In genomic region chr7:76512941-76513816, GRCh38 we compare ENCODE assay signal across 12 cellular contexts. TPM values are rescaled to one million over a fixed set of nuclear protein-coding genes. Genes with fewer than 3 reads are reported as not detected.
A peak's percentile ranks its signal among the peaks of the same experiment; 100 is the strongest.
DNase-seq lines count a peak whose midpoint lies in the region; ATAC-seq, FAIRE-seq and TF ChIP-seq lines count a peak whose summit lies in the region.
"Had no signal": no experiment of that assay in that cellular context is flagged by ENCODE, and none has a peak within 500 bp of the region (broad histone marks: within the 10 kb centered on the region; RNA-seq: fewer than 3 reads in every experiment).

No MANE protein-coding gene starts in this region.

- no peak for FAIRE-seq in GM12891 (lab: Jason Lieb, UNC)

- no peak for TF ChIP-seq POLR2A in GM12891 (IDR thresholded peaks at IDR 0.05; ENCODE audit: low read depth, low read length)

- TF ChIP-seq CTCF in GM12874 (IDR thresholded peaks at IDR 0.05; ENCODE audit: insufficient read depth, low read depth, low read length): peak; percentile 50
- peak; percentile 34 for TF ChIP-seq CTCF in VCaP (conservative IDR thresholded peaks at IDR 0.05)

- no peak overlapping the region for H3K27ac ChIP-seq in VCaP
- H3K27ac ChIP-seq: skin epidermis, thyroid gland had no signal

- no peak for ATAC-seq in GM21367 (IDR thresholded peaks at IDR 0.05; ENCODE audit: unreplicated experiment)

- peak; percentile 27 for DNase-seq in AG08396 (ENCODE audit: low spot score)
- DNase-seq in left kidney (ENCODE audit: low read depth, low spot score): peak; percentile 61
- DNase-seq in globus pallidus (ENCODE audit: low spot score): no peak
- DNase-seq in GM12891 (ENCODE audit: insufficient read length, low spot score): no peak
- DNase-seq in AML-193 (lab: John Stamatoyannopoulos, UW): no peak
- DNase-seq: activated effector memory CD4-positive, alpha-beta T cell treated with Interleukin-2 at 50 U/mL for 16 hours; NCI-H69; thyroid gland had no signal

TF ChIP-seq in GM12891, 5 proteins besides CTCF, POLR2A, EP300 and RAD21:
- TF ChIP-seq POLR2AphosphoS5 (IDR thresholded peaks at IDR 0.05; ENCODE audit: low read depth, low read length) (no peak), SPI1 (IDR thresholded peaks at IDR 0.05; ENCODE audit: low read depth, low read length) (no peak), POU2F2 (IDR thresholded peaks at IDR 0.05; ENCODE audit: low read depth, low read length) (no peak), TAF1 (IDR thresholded peaks at IDR 0.05; ENCODE audit: low read depth, low read length) (no peak), PAX5 (IDR thresholded peaks at IDR 0.05; ENCODE audit: insufficient read depth, low read length, severe bottlenecking) (no peak)
TF ChIP-seq in GM12891: peak in this region for 0.

RNA-seq across cellular contexts. Expression of gene UPK3B, which starts 2.8 kb away (rescaled TPM):
- not detected for polyA plus RNA-seq in GM12891 (2012; ENCODE audit: low read depth, missing spikeins)

RNA-seq across cellular contexts. Expression of gene SPDYE16, which starts 29.9 kb away (rescaled TPM):
- polyA plus RNA-seq in GM12891 (2012; ENCODE audit: low read depth, missing spikeins): 0.28 TPM

RNA-seq across cellular contexts. Expression of gene DTX2, which starts 51.7 kb away (rescaled TPM):
- polyA plus RNA-seq in GM12891 (2012; ENCODE audit: low read depth, missing spikeins): 9.2 TPM

Comparison
In these comparisons a context has a peak if more than half of its experiments do, and no peak if none do; other contexts are left out.
1. DNase-seq: peak in AG08396 (single experiment) and left kidney (single experiment); none in globus pallidus (single experiment), GM12891 (single experiment) and AML-193 (0 of 2).